8 cellular contexts compared by ENCODE assay signal in genomic region chrX:119654112-119654531, GRCh38. TPM values are rescaled to one million over a fixed set of nuclear protein-coding genes. Genes with fewer than 3 reads are reported as not detected.
DNase-seq lines count a peak whose midpoint lies in the region; ATAC-seq and TF ChIP-seq lines count a peak whose summit lies in the region.

No MANE protein-coding gene starts in this region.

- H2AFZ ChIP-seq in GM23248: no peak overlapping the region

- 69 to 70% methylated on average over 7 to 8 of the region's 8 CpGs for WGBS in GM23248 (ENCODE audit: low coverage in 1 of 2, low lambda C conversion rate in 2 of 2, missing lambda C conversion rate in 2 of 2), 2 experiments
- WGBS in gastroesophageal sphincter (ENCODE audit: low coverage in 1 of 2), 2 donors: 0 to 61% methylated on average over 1 to 3 of the region's 8 CpGs
- 30% methylated on average over 8 of the region's 8 CpGs for WGBS in prostate gland

- TF ChIP-seq CTCF in gastroesophageal sphincter (IDR thresholded peaks at IDR 0.05) (peak in 3 of 4 experiments; percentile 13 to 54 (median 30)), prostate gland (IDR thresholded peaks at IDR 0.05) (no peak), Caco-2 (IDR thresholded peaks at IDR 0.05; ENCODE audit: insufficient read depth in 1 of 2, low read depth in 1 of 2, low read length in 1 of 2, severe bottlenecking in 1 of 2, unreplicated experiment in 1 of 2) (no peak)

- peak overlapping the region; percentile 19 for H3K4me3 Mint-ChIP-seq in activated T-helper 1 cell treated with anti-CD3 and anti-CD28 coated beads, Interleukin-12 subunit alpha, Interleukin-12 subunit beta, Interleukin-2, Interleukin-4 antibody, amounts not matched to agents 30 ng/mL and 10 ng/mL and 1 ng/mL, durations not matched to agents 14 hours and 24 hours and 36 hours
- H3K4me3 Mint-ChIP-seq in Caco-2 (ENCODE audit: unreplicated experiment): no peak overlapping the region

- no TSS peak for BruUV-seq in Caco-2 (replicated peaks; lab: Mats Ljungman, UMichigan)

- peaks cover 36% of the 10 kb centered on the region for H3K4me1 Mint-ChIP-seq in activated T-helper 1 cell treated with anti-CD3 and anti-CD28 coated beads, Interleukin-12 subunit alpha, Interleukin-12 subunit beta, Interleukin-2, Interleukin-4 antibody, amounts not matched to agents 30 ng/mL and 10 ng/mL and 1 ng/mL, durations not matched to agents 14 hours and 24 hours and 36 hours (ENCODE audit: low read depth)
- H3K4me1 Mint-ChIP-seq in Caco-2 (ENCODE audit: low read depth, unreplicated experiment): peaks cover 6% of the 10 kb centered on the region

- H3K9me3 ChIP-seq in GM23248 (ENCODE audit: low read depth) (no peaks in the 10 kb centered on the region), gastroesophageal sphincter (no peaks in the 10 kb centered on the region), prostate gland (no peaks in the 10 kb centered on the region), Caco-2 (no peaks in the 10 kb centered on the region)

- in situ Hi-C loops in GM23248 (cut with MboI): no loop called here

- H3K27ac Mint-ChIP-seq in activated T-helper 1 cell treated with anti-CD3 and anti-CD28 coated beads, Interleukin-12 subunit alpha, Interleukin-12 subunit beta, Interleukin-2, Interleukin-4 antibody, amounts not matched to agents 30 ng/mL and 10 ng/mL and 1 ng/mL, durations not matched to agents 14 hours and 24 hours and 36 hours: peak overlapping the region; percentile 91
- no peak overlapping the region for H3K27ac Mint-ChIP-seq in Caco-2 (ENCODE audit: unreplicated experiment)

- no peak for TF ChIP-seq POLR2A in gastroesophageal sphincter (IDR thresholded peaks at IDR 0.05)
- no peak for TF ChIP-seq POLR2A in prostate gland (IDR thresholded peaks at IDR 0.05)

- POLR2A ChIA-PET in Caco-2 (lab: Charles Lee): no interaction called here

- peaks cover 16% of the 10 kb centered on the region; the same call in 1 of the 2 replicates for H3F3A ChIP-seq in GM23248 (ENCODE audit: insufficient read depth)

- intact Hi-C loops in activated T-helper 1 cell treated with anti-CD3 and anti-CD28 coated beads, Interleukin-12 subunit alpha, Interleukin-12 subunit beta, Interleukin-2, Interleukin-4 antibody, amounts not matched to agents 30 ng/mL and 10 ng/mL and 1 ng/mL, durations not matched to agents 14 hours and 24 hours and 36 hours (cut with micrococcal nuclease): no loop called here
- intact Hi-C loops in prostate gland (cut with DNase I) (no loop called here), Caco-2 (cut with micrococcal nuclease; ENCODE audit: unreplicated experiment) (no loop called here)

- peaks cover 11% of the 10 kb centered on the region for H3K4me1 ChIP-seq in GM23248 (ENCODE audit: insufficient read depth)
- peaks cover 0 to 17% (median 0%) of the 10 kb centered on the region in 3 donors for H3K4me1 ChIP-seq in gastroesophageal sphincter
- H3K4me1 ChIP-seq in prostate gland (replicated peaks): no peaks in the 10 kb centered on the region
- 0 out of 2 replicates have a peak, but pooled peaks cover 7% of the 10 kb centered on the region for H3K4me1 ChIP-seq in Caco-2

- no peak overlapping the region for H3K4me2 ChIP-seq in GM23248 (ENCODE audit: unreplicated experiment)

- peaks cover 36% of the 10 kb centered on the region for H3K36me3 Mint-ChIP-seq in activated T-helper 1 cell treated with anti-CD3 and anti-CD28 coated beads, Interleukin-12 subunit alpha, Interleukin-12 subunit beta, Interleukin-2, Interleukin-4 antibody, amounts not matched to agents 30 ng/mL and 10 ng/mL and 1 ng/mL, durations not matched to agents 14 hours and 24 hours and 36 hours (ENCODE audit: low read depth)
- H3K36me3 Mint-ChIP-seq in Caco-2 (ENCODE audit: insufficient read depth, unreplicated experiment): peaks cover 5% of the 10 kb centered on the region

- H3K9me2 ChIP-seq in GM23248 (ENCODE audit: insufficient read depth): no peaks in the 10 kb centered on the region

- peak; percentile 78 for ATAC-seq in gastroesophageal sphincter
- ATAC-seq in GM21528 (IDR thresholded peaks at IDR 0.05; ENCODE audit: low FRiP score, unreplicated experiment): no peak
- no peak for ATAC-seq in GM19351 (IDR thresholded peaks at IDR 0.05; ENCODE audit: unreplicated experiment)
- no peak for ATAC-seq in GM19395 (IDR thresholded peaks at IDR 0.05; ENCODE audit: unreplicated experiment)

- no peaks in the 10 kb centered on the region for H3K9me3 Mint-ChIP-seq in activated T-helper 1 cell treated with anti-CD3 and anti-CD28 coated beads, Interleukin-12 subunit alpha, Interleukin-12 subunit beta, Interleukin-2, Interleukin-4 antibody, amounts not matched to agents 30 ng/mL and 10 ng/mL and 1 ng/mL, durations not matched to agents 14 hours and 24 hours and 36 hours
- H3K9me3 Mint-ChIP-seq in Caco-2 (ENCODE audit: unreplicated experiment): no peaks in the 10 kb centered on the region

- DNase-seq in GM23248 (peak; percentile 43), prostate gland (ENCODE audit: low spot score) (peak; percentile 7), Caco-2 (no peak)
- DNase-seq in activated T-helper 1 cell treated with anti-CD3 and anti-CD28 coated beads, Interleukin-12 subunit alpha, Interleukin-12 subunit beta, Interleukin-2, Interleukin-4 antibody, amounts not matched to agents 30 ng/mL and 10 ng/mL and 1 ng/mL, durations not matched to agents 14 hours and 24 hours and 36 hours (ENCODE audit: low spot score): no peak

- no peaks in the 10 kb centered on the region for H3K79me2 ChIP-seq in GM23248 (ENCODE audit: insufficient read depth)

- H3K27me3 ChIP-seq in GM23248 (replicated peaks; ENCODE audit: insufficient read depth) (no peaks in the 10 kb centered on the region), gastroesophageal sphincter (no peaks in the 10 kb centered on the region), prostate gland (replicated peaks; ENCODE audit: insufficient read depth) (no peaks in the 10 kb centered on the region), Caco-2 (replicated peaks; ENCODE audit: control insufficient read depth, insufficient read depth, low read length) (no peaks in the 10 kb centered on the region)

- H3K36me3 ChIP-seq in GM23248 (ENCODE audit: low read depth) (no peaks in the 10 kb centered on the region), gastroesophageal sphincter (peaks cover 0 to 31% of the 10 kb centered on the region in 2 donors), prostate gland (no peaks in the 10 kb centered on the region), Caco-2 (ENCODE audit: control insufficient read depth, insufficient read depth, low read length) (no peaks in the 10 kb centered on the region)

- no peak overlapping the region for H3K4me3 ChIP-seq in GM23248
- H3K4me3 ChIP-seq in gastroesophageal sphincter: no peak overlapping the region
- no peak overlapping the region for H3K4me3 ChIP-seq in prostate gland
- H3K4me3 ChIP-seq in Caco-2 (ENCODE audit: low read depth, low read length): no peak overlapping the region

- no peaks in the 10 kb centered on the region for H3K27me3 Mint-ChIP-seq in activated T-helper 1 cell treated with anti-CD3 and anti-CD28 coated beads, Interleukin-12 subunit alpha, Interleukin-12 subunit beta, Interleukin-2, Interleukin-4 antibody, amounts not matched to agents 30 ng/mL and 10 ng/mL and 1 ng/mL, durations not matched to agents 14 hours and 24 hours and 36 hours (ENCODE audit: insufficient read depth)
- no peaks in the 10 kb centered on the region for H3K27me3 Mint-ChIP-seq in Caco-2 (ENCODE audit: insufficient read depth, unreplicated experiment)

- H3K27ac ChIP-seq in GM23248 (peak overlapping the region; percentile 65; the same call in 1 of the 2 replicates), gastroesophageal sphincter (peak overlapping the region in 3 of 4 donors; percentile 56 to 72 (median 69)), prostate gland (peak overlapping the region in 1 of 2 donors; percentile 8)

- CTCF ChIA-PET in Caco-2 (lab: Charles Lee): interaction anchor here (0.7 to 0.8 kb wide), 2 partner anchors 44 to 126 kb away, joined by 3 read pairs; no protein-coding TSS in a partner anchor

- H4K20me1 ChIP-seq in GM23248 (ENCODE audit: insufficient read depth): no peaks in the 10 kb centered on the region

- no peak for TF ChIP-seq EP300 in gastroesophageal sphincter (IDR thresholded peaks at IDR 0.05)

- no peak overlapping the region; the same call in 1 of the 2 replicates for H3K9ac ChIP-seq in GM23248

RNA-seq across cellular contexts. Expression of gene SEPTIN6, which starts 38.8 kb away (rescaled TPM):
- total RNA-seq in GM23248 (2014; rRNA removed; shearing (Covaris generic)): 22.2 and 23.8 TPM in 2 replicates
- 20.6 and 23.9 TPM in 2 replicates for polyA plus RNA-seq in GM23248 (2016; fragmentation: Nextera tagmentation; extraction: Ambion mirVana)
- total RNA-seq in activated T-helper 1 cell treated with anti-CD3 and anti-CD28 coated beads, Interleukin-12 subunit alpha, Interleukin-12 subunit beta, Interleukin-2, Interleukin-4 antibody, amounts not matched to agents 30 ng/mL and 10 ng/mL and 1 ng/mL, durations not matched to agents 14 hours and 24 hours and 36 hours: 159 and 172 TPM in 2 replicates
- total RNA-seq in gastroesophageal sphincter (10 to 100 TPM; 19.3 to 97.9 (median 40.6) TPM), prostate gland (100 to 1,000 TPM in 1 of 2 donors, 10 to 100 TPM in 1; 20.5 to 175 TPM), Caco-2 (2022) (11.1 and 12.1 TPM in 2 replicates)

RNA-seq across cellular contexts. Expression of gene NKRF, which starts 47.9 kb away (rescaled TPM):
- total RNA-seq in GM23248 (2014; rRNA removed; shearing (Covaris generic)): 3.8 TPM in 2 replicates
- polyA plus RNA-seq in GM23248 (2016; fragmentation: Nextera tagmentation; extraction: Ambion mirVana): 2.5 and 3.3 TPM in 2 replicates
- 26.8 and 29.0 TPM in 2 replicates for total RNA-seq in activated T-helper 1 cell treated with anti-CD3 and anti-CD28 coated beads, Interleukin-12 subunit alpha, Interleukin-12 subunit beta, Interleukin-2, Interleukin-4 antibody, amounts not matched to agents 30 ng/mL and 10 ng/mL and 1 ng/mL, durations not matched to agents 14 hours and 24 hours and 36 hours
- total RNA-seq in gastroesophageal sphincter (1 to 10 TPM; 5.7 to 9.2 (median 6.0) TPM), prostate gland (1 to 10 TPM; 6.6 to 6.9 TPM), Caco-2 (2022) (14.4 and 16.6 TPM in 2 replicates)

Comparison
In these comparisons a context has a peak if more than half of its experiments do, and no peak if none do; other contexts are left out.
1. DNase-seq: peak in GM23248 (single experiment) and prostate gland (single experiment); none in activated T-helper 1 cell treated with anti-CD3 and anti-CD28 coated beads, Interleukin-12 subunit alpha, Interleukin-12 subunit beta, Interleukin-2, Interleukin-4 antibody, amounts not matched to agents 30 ng/mL and 10 ng/mL and 1 ng/mL, durations not matched to agents 14 hours and 24 hours and 36 hours (single experiment) and Caco-2 (0 of 2).
2. CTCF ChIP-seq: peak in gastroesophageal sphincter (3 of 4); none in prostate gland (0 of 4) and Caco-2 (0 of 2).